1 cellular context compared by ENCODE assay signal in the genomic region with DNA sequence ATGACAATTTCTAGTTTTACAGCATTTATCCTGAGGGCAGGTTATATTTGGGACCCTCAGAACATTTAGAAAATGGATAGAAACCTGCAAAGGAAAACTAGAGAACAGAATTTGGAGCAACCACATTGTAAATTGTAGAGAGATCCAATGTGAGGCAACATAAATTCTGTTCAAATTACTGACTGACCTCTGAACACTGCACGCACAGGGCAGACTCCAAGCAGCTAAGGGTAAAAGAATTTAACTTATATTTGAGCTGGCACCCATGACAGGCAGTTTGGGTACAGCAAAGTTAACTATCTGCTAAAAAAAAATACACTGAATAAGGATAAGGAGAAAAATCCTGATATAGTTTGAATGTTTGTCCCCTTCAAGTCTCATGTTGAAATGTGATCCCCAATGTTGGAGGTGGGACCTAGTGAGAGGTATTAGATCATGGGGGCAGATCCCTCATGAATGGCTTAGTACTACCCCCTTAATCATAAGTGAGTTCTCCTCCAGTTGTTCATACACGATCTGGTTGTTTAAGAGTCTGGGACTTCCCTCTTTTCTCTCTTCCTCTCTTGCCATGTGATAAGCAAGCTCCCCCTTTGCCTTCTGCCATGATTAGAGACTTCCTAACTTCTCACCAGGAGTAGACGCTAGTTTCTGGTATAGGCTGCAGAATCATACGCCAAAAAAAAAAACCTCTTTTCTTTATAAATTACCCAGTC.
TF ChIP-seq lines count a peak whose summit lies in the region.

No MANE protein-coding gene starts in this region.

TF ChIP-seq in K562, 482 proteins besides CTCF, POLR2A, EP300 and RAD21 (continued from another document):
- TF ChIP-seq SIN3A (IDR thresholded peaks at IDR 0.05; ENCODE audit: borderline replicate concordance in 2 of 2, control insufficient read depth in 1 of 2, low read depth in 2 of 2, low read length in 2 of 2) (no peak), CBFA2T2 (conservative IDR thresholded peaks at IDR 0.05) (no peak), PRMT5 (CRISPR knock-in tag; IDR thresholded peaks at IDR 0.05) (no peak), ZNF143 (CRISPR knock-in tag; IDR thresholded peaks at IDR 0.05) (no peak), SREBF2 (CRISPR knock-in tag; IDR thresholded peaks at IDR 0.05) (no peak), C11orf30 (IDR thresholded peaks at IDR 0.05; ENCODE audit: low read depth) (no peak), ATF7 (IDR thresholded peaks at IDR 0.05) (peak; percentile 34; the same call in 1 of the 2 replicates), SUPT5H (IDR thresholded peaks at IDR 0.05) (no peak), DPF2 (IDR thresholded peaks at IDR 0.05) (peak; percentile 42; the same call in 1 of the 2 replicates), RAD51 (IDR thresholded peaks at IDR 0.05; ENCODE audit: borderline replicate concordance, low read depth) (no peak), RBM25 (IDR thresholded peaks at IDR 0.05; ENCODE audit: low read depth, low read length, severe bottlenecking) (no peak), NRF1 (conservative IDR thresholded peaks at IDR 0.05 in 1 of 2, IDR thresholded peaks at IDR 0.05 in 1 of 2) (no peak), SMAD3 (CRISPR knock-in tag; conservative IDR thresholded peaks at IDR 0.05) (no peak), ZNF140 (CRISPR knock-in tag; IDR thresholded peaks at IDR 0.05) (no peak), CHCHD3 (CRISPR knock-in tag; IDR thresholded peaks at IDR 0.05) (no peak), ZNF75A (CRISPR knock-in tag; IDR thresholded peaks at IDR 0.05) (no peak), MAFK (IDR thresholded peaks at IDR 0.05; ENCODE audit: low read length) (no peak), NR2C1 (IDR thresholded peaks at IDR 0.05) (no peak), NR2C1 (tag; IDR thresholded peaks at IDR 0.05) (no peak), CXXC5 (CRISPR knock-in tag; IDR thresholded peaks at IDR 0.05) (no peak), CHD1 (IDR thresholded peaks at IDR 0.05; ENCODE audit: low read length) (no peak), ZNF146 (CRISPR knock-in tag; IDR thresholded peaks at IDR 0.05; ENCODE audit: unreplicated experiment) (no peak), JUNB (CRISPR knock-in tag; conservative IDR thresholded peaks at IDR 0.05) (no peak), JUND (IDR thresholded peaks at IDR 0.05; ENCODE audit: borderline replicate concordance, low read depth, low read length) (no peak), JUND (tag; IDR thresholded peaks at IDR 0.05; ENCODE audit: borderline replicate concordance, low read depth, low read length) (no peak; the same call in 2 of the 3 replicates), CTBP1 (IDR thresholded peaks at IDR 0.05; ENCODE audit: borderline replicate concordance) (no peak), CREBBP (IDR thresholded peaks at IDR 0.05; ENCODE audit: low read depth, low read length) (no peak), ARID1B (IDR thresholded peaks at IDR 0.05) (peak; percentile 35; the same call in 1 of the 2 replicates), NCOA4 (IDR thresholded peaks at IDR 0.05; ENCODE audit: partially characterized antibody) (no peak)
- TF ChIP-seq, protein P1, sequence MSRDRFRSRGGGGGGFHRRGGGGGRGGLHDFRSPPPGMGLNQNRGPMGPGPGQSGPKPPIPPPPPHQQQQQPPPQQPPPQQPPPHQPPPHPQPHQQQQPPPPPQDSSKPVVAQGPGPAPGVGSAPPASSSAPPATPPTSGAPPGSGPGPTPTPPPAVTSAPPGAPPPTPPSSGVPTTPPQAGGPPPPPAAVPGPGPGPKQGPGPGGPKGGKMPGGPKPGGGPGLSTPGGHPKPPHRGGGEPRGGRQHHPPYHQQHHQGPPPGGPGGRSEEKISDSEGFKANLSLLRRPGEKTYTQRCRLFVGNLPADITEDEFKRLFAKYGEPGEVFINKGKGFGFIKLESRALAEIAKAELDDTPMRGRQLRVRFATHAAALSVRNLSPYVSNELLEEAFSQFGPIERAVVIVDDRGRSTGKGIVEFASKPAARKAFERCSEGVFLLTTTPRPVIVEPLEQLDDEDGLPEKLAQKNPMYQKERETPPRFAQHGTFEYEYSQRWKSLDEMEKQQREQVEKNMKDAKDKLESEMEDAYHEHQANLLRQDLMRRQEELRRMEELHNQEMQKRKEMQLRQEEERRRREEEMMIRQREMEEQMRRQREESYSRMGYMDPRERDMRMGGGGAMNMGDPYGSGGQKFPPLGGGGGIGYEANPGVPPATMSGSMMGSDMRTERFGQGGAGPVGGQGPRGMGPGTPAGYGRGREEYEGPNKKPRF (IDR thresholded peaks at IDR 0.05; ENCODE audit: low read depth, low read length), result no peak
- TF ChIP-seq, protein P2, sequence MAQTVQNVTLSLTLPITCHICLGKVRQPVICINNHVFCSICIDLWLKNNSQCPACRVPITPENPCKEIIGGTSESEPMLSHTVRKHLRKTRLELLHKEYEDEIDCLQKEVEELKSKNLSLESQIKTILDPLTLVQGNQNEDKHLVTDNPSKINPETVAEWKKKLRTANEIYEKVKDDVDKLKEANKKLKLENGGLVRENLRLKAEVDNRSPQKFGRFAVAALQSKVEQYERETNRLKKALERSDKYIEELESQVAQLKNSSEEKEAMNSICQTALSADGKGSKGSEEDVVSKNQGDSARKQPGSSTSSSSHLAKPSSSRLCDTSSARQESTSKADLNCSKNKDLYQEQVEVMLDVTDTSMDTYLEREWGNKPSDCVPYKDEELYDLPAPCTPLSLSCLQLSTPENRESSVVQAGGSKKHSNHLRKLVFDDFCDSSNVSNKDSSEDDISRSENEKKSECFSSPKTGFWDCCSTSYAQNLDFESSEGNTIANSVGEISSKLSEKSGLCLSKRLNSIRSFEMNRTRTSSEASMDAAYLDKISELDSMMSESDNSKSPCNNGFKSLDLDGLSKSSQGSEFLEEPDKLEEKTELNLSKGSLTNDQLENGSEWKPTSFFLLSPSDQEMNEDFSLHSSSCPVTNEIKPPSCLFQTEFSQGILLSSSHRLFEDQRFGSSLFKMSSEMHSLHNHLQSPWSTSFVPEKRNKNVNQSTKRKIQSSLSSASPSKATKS (CRISPR knock-in tag; IDR thresholded peaks at IDR 0.05), result no peak
- TF ChIP-seq, protein P3, sequence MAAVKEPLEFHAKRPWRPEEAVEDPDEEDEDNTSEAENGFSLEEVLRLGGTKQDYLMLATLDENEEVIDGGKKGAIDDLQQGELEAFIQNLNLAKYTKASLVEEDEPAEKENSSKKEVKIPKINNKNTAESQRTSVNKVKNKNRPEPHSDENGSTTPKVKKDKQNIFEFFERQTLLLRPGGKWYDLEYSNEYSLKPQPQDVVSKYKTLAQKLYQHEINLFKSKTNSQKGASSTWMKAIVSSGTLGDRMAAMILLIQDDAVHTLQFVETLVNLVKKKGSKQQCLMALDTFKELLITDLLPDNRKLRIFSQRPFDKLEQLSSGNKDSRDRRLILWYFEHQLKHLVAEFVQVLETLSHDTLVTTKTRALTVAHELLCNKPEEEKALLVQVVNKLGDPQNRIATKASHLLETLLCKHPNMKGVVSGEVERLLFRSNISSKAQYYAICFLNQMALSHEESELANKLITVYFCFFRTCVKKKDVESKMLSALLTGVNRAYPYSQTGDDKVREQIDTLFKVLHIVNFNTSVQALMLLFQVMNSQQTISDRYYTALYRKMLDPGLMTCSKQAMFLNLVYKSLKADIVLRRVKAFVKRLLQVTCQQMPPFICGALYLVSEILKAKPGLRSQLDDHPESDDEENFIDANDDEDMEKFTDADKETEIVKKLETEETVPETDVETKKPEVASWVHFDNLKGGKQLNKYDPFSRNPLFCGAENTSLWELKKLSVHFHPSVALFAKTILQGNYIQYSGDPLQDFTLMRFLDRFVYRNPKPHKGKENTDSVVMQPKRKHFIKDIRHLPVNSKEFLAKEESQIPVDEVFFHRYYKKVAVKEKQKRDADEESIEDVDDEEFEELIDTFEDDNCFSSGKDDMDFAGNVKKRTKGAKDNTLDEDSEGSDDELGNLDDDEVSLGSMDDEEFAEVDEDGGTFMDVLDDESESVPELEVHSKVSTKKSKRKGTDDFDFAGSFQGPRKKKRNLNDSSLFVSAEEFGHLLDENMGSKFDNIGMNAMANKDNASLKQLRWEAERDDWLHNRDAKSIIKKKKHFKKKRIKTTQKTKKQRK (IDR thresholded peaks at IDR 0.05; ENCODE audit: borderline replicate concordance, low read depth, low read length), result no peak
- TF ChIP-seq, protein P4, sequence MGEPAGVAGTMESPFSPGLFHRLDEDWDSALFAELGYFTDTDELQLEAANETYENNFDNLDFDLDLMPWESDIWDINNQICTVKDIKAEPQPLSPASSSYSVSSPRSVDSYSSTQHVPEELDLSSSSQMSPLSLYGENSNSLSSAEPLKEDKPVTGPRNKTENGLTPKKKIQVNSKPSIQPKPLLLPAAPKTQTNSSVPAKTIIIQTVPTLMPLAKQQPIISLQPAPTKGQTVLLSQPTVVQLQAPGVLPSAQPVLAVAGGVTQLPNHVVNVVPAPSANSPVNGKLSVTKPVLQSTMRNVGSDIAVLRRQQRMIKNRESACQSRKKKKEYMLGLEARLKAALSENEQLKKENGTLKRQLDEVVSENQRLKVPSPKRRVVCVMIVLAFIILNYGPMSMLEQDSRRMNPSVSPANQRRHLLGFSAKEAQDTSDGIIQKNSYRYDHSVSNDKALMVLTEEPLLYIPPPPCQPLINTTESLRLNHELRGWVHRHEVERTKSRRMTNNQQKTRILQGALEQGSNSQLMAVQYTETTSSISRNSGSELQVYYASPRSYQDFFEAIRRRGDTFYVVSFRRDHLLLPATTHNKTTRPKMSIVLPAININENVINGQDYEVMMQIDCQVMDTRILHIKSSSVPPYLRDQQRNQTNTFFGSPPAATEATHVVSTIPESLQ (CRISPR knock-in tag; IDR thresholded peaks at IDR 0.05), result no peak
- TF ChIP-seq, protein P5, sequence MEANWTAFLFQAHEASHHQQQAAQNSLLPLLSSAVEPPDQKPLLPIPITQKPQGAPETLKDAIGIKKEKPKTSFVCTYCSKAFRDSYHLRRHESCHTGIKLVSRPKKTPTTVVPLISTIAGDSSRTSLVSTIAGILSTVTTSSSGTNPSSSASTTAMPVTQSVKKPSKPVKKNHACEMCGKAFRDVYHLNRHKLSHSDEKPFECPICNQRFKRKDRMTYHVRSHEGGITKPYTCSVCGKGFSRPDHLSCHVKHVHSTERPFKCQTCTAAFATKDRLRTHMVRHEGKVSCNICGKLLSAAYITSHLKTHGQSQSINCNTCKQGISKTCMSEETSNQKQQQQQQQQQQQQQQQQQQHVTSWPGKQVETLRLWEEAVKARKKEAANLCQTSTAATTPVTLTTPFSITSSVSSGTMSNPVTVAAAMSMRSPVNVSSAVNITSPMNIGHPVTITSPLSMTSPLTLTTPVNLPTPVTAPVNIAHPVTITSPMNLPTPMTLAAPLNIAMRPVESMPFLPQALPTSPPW (CRISPR knock-in tag; IDR thresholded peaks at IDR 0.05), result peak; percentile 68
- TF ChIP-seq, protein P6, sequence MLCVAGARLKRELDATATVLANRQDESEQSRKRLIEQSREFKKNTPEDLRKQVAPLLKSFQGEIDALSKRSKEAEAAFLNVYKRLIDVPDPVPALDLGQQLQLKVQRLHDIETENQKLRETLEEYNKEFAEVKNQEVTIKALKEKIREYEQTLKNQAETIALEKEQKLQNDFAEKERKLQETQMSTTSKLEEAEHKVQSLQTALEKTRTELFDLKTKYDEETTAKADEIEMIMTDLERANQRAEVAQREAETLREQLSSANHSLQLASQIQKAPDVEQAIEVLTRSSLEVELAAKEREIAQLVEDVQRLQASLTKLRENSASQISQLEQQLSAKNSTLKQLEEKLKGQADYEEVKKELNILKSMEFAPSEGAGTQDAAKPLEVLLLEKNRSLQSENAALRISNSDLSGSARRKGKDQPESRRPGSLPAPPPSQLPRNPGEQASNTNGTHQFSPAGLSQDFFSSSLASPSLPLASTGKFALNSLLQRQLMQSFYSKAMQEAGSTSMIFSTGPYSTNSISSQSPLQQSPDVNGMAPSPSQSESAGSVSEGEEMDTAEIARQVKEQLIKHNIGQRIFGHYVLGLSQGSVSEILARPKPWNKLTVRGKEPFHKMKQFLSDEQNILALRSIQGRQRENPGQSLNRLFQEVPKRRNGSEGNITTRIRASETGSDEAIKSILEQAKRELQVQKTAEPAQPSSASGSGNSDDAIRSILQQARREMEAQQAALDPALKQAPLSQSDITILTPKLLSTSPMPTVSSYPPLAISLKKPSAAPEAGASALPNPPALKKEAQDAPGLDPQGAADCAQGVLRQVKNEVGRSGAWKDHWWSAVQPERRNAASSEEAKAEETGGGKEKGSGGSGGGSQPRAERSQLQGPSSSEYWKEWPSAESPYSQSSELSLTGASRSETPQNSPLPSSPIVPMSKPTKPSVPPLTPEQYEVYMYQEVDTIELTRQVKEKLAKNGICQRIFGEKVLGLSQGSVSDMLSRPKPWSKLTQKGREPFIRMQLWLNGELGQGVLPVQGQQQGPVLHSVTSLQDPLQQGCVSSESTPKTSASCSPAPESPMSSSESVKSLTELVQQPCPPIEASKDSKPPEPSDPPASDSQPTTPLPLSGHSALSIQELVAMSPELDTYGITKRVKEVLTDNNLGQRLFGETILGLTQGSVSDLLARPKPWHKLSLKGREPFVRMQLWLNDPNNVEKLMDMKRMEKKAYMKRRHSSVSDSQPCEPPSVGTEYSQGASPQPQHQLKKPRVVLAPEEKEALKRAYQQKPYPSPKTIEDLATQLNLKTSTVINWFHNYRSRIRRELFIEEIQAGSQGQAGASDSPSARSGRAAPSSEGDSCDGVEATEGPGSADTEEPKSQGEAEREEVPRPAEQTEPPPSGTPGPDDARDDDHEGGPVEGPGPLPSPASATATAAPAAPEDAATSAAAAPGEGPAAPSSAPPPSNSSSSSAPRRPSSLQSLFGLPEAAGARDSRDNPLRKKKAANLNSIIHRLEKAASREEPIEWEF (CRISPR knock-in tag; IDR thresholded peaks at IDR 0.05), result peak; percentile 80
- TF ChIP-seq, protein P7, sequence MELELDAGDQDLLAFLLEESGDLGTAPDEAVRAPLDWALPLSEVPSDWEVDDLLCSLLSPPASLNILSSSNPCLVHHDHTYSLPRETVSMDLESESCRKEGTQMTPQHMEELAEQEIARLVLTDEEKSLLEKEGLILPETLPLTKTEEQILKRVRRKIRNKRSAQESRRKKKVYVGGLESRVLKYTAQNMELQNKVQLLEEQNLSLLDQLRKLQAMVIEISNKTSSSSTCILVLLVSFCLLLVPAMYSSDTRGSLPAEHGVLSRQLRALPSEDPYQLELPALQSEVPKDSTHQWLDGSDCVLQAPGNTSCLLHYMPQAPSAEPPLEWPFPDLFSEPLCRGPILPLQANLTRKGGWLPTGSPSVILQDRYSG (tag; conservative IDR thresholded peaks at IDR 0.05; ENCODE audit: low read depth), result no peak
